In genomic region chr11:13065200-13065787, GRCh38 we compare ENCODE assay signal across 1 cellular context.
TF ChIP-seq lines count a peak whose summit lies in the region.

No MANE protein-coding gene starts in this region.

TF ChIP-seq in HepG2, 621 proteins besides CTCF, POLR2A, EP300 and RAD21 (continued from another document and continues in another):
- TF ChIP-seq HMGXB4 (CRISPR knock-in tag; IDR thresholded peaks at IDR 0.05; ENCODE audit: borderline replicate concordance in 1 of 2, low read depth in 1 of 2), result no peak
- no peak for TF ChIP-seq ZNF136 (CRISPR knock-in tag; IDR thresholded peaks at IDR 0.05; ENCODE audit: low read depth)
- TF ChIP-seq NFYB (CRISPR knock-in tag; IDR thresholded peaks at IDR 0.05), result no peak
- TF ChIP-seq HHEX (CRISPR knock-in tag; IDR thresholded peaks at IDR 0.05), result no peak
- TF ChIP-seq, protein P1, sequence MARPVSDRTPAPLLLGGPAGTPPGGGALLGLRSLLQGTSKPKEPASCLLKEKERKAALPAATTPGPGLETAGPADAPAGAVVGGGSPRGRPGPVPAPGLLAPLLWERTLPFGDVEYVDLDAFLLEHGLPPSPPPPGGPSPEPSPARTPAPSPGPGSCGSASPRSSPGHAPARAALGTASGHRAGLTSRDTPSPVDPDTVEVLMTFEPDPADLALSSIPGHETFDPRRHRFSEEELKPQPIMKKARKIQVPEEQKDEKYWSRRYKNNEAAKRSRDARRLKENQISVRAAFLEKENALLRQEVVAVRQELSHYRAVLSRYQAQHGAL (CRISPR knock-in tag; IDR thresholded peaks at IDR 0.05; ENCODE audit: not compliant biosample characterization), result no peak
- no peak for TF ChIP-seq MXI1 (IDR thresholded peaks at IDR 0.05; ENCODE audit: borderline replicate concordance, low read depth, low read length)
- TF ChIP-seq, protein P2, sequence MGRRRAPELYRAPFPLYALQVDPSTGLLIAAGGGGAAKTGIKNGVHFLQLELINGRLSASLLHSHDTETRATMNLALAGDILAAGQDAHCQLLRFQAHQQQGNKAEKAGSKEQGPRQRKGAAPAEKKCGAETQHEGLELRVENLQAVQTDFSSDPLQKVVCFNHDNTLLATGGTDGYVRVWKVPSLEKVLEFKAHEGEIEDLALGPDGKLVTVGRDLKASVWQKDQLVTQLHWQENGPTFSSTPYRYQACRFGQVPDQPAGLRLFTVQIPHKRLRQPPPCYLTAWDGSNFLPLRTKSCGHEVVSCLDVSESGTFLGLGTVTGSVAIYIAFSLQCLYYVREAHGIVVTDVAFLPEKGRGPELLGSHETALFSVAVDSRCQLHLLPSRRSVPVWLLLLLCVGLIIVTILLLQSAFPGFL (CRISPR knock-in tag; IDR thresholded peaks at IDR 0.05), result no peak
- TF ChIP-seq HDAC1 (CRISPR knock-in tag; IDR thresholded peaks at IDR 0.05), result no peak
- TF ChIP-seq, protein P3, sequence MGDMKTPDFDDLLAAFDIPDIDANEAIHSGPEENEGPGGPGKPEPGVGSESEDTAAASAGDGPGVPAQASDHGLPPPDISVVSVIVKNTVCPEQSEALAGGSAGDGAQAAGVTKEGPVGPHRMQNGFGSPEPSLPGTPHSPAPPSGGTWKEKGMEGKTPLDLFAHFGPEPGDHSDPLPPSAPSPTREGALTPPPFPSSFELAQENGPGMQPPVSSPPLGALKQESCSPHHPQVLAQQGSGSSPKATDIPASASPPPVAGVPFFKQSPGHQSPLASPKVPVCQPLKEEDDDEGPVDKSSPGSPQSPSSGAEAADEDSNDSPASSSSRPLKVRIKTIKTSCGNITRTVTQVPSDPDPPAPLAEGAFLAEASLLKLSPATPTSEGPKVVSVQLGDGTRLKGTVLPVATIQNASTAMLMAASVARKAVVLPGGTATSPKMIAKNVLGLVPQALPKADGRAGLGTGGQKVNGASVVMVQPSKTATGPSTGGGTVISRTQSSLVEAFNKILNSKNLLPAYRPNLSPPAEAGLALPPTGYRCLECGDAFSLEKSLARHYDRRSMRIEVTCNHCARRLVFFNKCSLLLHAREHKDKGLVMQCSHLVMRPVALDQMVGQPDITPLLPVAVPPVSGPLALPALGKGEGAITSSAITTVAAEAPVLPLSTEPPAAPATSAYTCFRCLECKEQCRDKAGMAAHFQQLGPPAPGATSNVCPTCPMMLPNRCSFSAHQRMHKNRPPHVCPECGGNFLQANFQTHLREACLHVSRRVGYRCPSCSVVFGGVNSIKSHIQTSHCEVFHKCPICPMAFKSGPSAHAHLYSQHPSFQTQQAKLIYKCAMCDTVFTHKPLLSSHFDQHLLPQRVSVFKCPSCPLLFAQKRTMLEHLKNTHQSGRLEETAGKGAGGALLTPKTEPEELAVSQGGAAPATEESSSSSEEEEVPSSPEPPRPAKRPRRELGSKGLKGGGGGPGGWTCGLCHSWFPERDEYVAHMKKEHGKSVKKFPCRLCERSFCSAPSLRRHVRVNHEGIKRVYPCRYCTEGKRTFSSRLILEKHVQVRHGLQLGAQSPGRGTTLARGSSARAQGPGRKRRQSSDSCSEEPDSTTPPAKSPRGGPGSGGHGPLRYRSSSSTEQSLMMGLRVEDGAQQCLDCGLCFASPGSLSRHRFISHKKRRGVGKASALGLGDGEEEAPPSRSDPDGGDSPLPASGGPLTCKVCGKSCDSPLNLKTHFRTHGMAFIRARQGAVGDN (CRISPR knock-in tag; IDR thresholded peaks at IDR 0.05), result 0 out of 2 replicates have a peak, but pooled peaks have one; percentile 19
- no peak for TF ChIP-seq BORCS8-MEF2B (CRISPR knock-in tag; IDR thresholded peaks at IDR 0.05)
- no peak for TF ChIP-seq KMT2B (CRISPR knock-in tag; IDR thresholded peaks at IDR 0.05)
- TF ChIP-seq TCF7 (IDR thresholded peaks at IDR 0.05; ENCODE audit: low read depth), result peak; percentile 31; the same call in 1 of the 2 replicates
- 0 out of 2 replicates have a peak, but pooled peaks have one; percentile 49 for TF ChIP-seq TARDBP (CRISPR knock-in tag; IDR thresholded peaks at IDR 0.05)
- no peak for TF ChIP-seq NFAT5 (CRISPR knock-in tag; IDR thresholded peaks at IDR 0.05)
- 0 out of 2 replicates have a peak, but pooled peaks have one; percentile 30 for TF ChIP-seq NCOA2 (CRISPR knock-in tag; IDR thresholded peaks at IDR 0.05)
- TF ChIP-seq TEF (CRISPR knock-in tag; IDR thresholded peaks at IDR 0.05), result peak; percentile 83
- TF ChIP-seq ZMYM3 (CRISPR knock-in tag; IDR thresholded peaks at IDR 0.05), result no peak
- peak; percentile 24; the same call in 1 of the 2 replicates for TF ChIP-seq SOX5 (CRISPR knock-in tag; IDR thresholded peaks at IDR 0.05; ENCODE audit: borderline replicate concordance)
- no peak for TF ChIP-seq DPF2 (CRISPR knock-in tag; IDR thresholded peaks at IDR 0.05; ENCODE audit: borderline replicate concordance, low read depth)
- no peak for TF ChIP-seq ATRX (CRISPR knock-in tag; IDR thresholded peaks at IDR 0.05; ENCODE audit: borderline replicate concordance)
- TF ChIP-seq FOXK2 (IDR thresholded peaks at IDR 0.05), result no peak
- TF ChIP-seq MTF1 (CRISPR knock-in tag; IDR thresholded peaks at IDR 0.05), result no peak
- TF ChIP-seq SRSF1 (optimal IDR thresholded peaks at IDR 0.05; ENCODE audit: low read depth, low read length), result no peak
- TF ChIP-seq KDM4B (CRISPR knock-in tag; IDR thresholded peaks at IDR 0.05), result no peak
- peak; percentile 77 for TF ChIP-seq CEBPG (CRISPR knock-in tag; IDR thresholded peaks at IDR 0.05)
- no peak for TF ChIP-seq ZNF354B (CRISPR knock-in tag; IDR thresholded peaks at IDR 0.05)
- 0 out of 2 replicates have a peak, but pooled peaks have one; percentile 21 for TF ChIP-seq KAT8 (CRISPR knock-in tag; IDR thresholded peaks at IDR 0.05)
- no peak for TF ChIP-seq EZH2 (conservative IDR thresholded peaks at IDR 0.05; ENCODE audit: low read depth, low read length)
- no peak for TF ChIP-seq KDM3A (CRISPR knock-in tag; IDR thresholded peaks at IDR 0.05; ENCODE audit: low read depth)
- TF ChIP-seq SIN3B (IDR thresholded peaks at IDR 0.05; ENCODE audit: low read length), result no peak
- no peak for TF ChIP-seq SETDB1 (CRISPR knock-in tag; IDR thresholded peaks at IDR 0.05; ENCODE audit: borderline replicate concordance)
- no peak for TF ChIP-seq ZNF780A (CRISPR knock-in tag; IDR thresholded peaks at IDR 0.05)
- no peak for TF ChIP-seq MZF1 (CRISPR knock-in tag; IDR thresholded peaks at IDR 0.05; ENCODE audit: borderline replicate concordance)
- TF ChIP-seq REPIN1 (CRISPR knock-in tag; IDR thresholded peaks at IDR 0.05; ENCODE audit: borderline replicate concordance, low read depth), result 0 out of 2 replicates have a peak, but pooled peaks have one; percentile 30
- no peak for TF ChIP-seq ATAD3A (CRISPR knock-in tag; IDR thresholded peaks at IDR 0.05)
- no peak for TF ChIP-seq FOXA1 (IDR thresholded peaks at IDR 0.05)
- TF ChIP-seq FOXA1 (CRISPR knock-in tag; IDR thresholded peaks at IDR 0.05), result peak; percentile 39; the same call in 1 of the 2 replicates
- TF ChIP-seq ZFY (CRISPR knock-in tag; IDR thresholded peaks at IDR 0.05), result no peak
- TF ChIP-seq AKNA (CRISPR knock-in tag; IDR thresholded peaks at IDR 0.05; ENCODE audit: borderline replicate concordance), result no peak
- TF ChIP-seq SAP130 (CRISPR knock-in tag; IDR thresholded peaks at IDR 0.05; ENCODE audit: low read depth), result peak; percentile 33; the same call in 1 of the 2 replicates
- TF ChIP-seq HMG20A (CRISPR knock-in tag; IDR thresholded peaks at IDR 0.05; ENCODE audit: borderline replicate concordance), result peak; percentile 72; the same call in 1 of the 2 replicates
- TF ChIP-seq ZNF878 (CRISPR knock-in tag; IDR thresholded peaks at IDR 0.05), result 0 out of 2 replicates have a peak, but pooled peaks have one; percentile 49
- TF ChIP-seq, protein P4, sequence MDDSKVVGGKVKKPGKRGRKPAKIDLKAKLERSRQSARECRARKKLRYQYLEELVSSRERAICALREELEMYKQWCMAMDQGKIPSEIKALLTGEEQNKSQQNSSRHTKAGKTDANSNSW (CRISPR knock-in tag; IDR thresholded peaks at IDR 0.05; ENCODE audit: borderline replicate concordance), result no peak
- no peak for TF ChIP-seq ZNF768 (CRISPR knock-in tag; IDR thresholded peaks at IDR 0.05)
- TF ChIP-seq ZNF709 (CRISPR knock-in tag; IDR thresholded peaks at IDR 0.05), result no peak
- no peak for TF ChIP-seq MTF2 (CRISPR knock-in tag; IDR thresholded peaks at IDR 0.05; ENCODE audit: borderline replicate concordance)
- no peak for TF ChIP-seq ZNF883 (CRISPR knock-in tag; IDR thresholded peaks at IDR 0.05; ENCODE audit: not compliant biosample characterization)
- peak; percentile 55; the same call in 1 of the 2 replicates for TF ChIP-seq ZNF644 (CRISPR knock-in tag; IDR thresholded peaks at IDR 0.05; ENCODE audit: low read depth)
- TF ChIP-seq AHR (CRISPR knock-in tag; IDR thresholded peaks at IDR 0.05), result no peak
- no peak for TF ChIP-seq RBM39 (IDR thresholded peaks at IDR 0.05; ENCODE audit: low read depth, low read length, poor library complexity, severe bottlenecking)
